In the genomic region with DNA sequence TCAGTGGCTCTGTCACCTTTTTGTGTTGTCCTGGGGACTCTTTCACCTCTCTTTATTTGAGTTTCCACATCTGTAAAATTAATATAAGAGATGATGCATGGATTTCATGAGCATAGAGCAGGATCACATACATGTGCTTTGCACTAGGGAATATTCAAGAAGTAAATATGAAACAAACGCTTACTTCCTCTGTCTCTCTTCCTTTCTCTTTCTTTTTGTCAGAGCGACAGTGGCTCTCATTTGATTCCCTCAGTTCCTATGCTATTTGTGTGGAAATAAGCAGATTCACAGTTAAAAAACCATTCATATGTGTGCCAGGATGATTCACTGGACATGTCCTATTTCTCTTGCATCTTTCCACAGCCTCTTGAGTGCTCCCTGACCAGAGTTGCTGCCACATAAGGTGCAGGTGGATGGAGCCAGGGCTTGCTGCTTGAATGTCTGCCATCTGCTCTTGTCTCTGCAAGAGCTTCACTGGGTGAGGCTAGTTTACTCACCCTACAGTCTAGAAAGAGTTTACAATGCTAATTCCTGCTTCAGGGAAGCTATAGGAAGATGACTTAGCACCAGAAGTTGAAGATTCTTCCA, we compare ENCODE assay signal across 9 cellular contexts.
DNase-seq lines count a peak whose midpoint lies in the region; ATAC-seq lines count a peak whose summit lies in the region.
"Had no signal": no experiment of that assay in that cellular context is flagged by ENCODE, and none has a peak within 500 bp of the region (broad histone marks: within the 10 kb centered on the region; RNA-seq: fewer than 3 reads in every experiment).

No MANE protein-coding gene starts in this region.

- peak overlapping the region; percentile 92; the same call in 1 of the 2 replicates for H3K27ac ChIP-seq in ACC112 (ENCODE audit: low read depth, low read length)
- H3K27ac ChIP-seq in Karpas-422 (ENCODE audit: low read length): no peak overlapping the region

- H3K27me3 Mint-ChIP-seq in activated T-helper 17 cell treated with anti-CD3 and anti-CD28 coated beads, Interleukin-2, amount 50 U/mL, for 72 hours: no peaks in the 10 kb centered on the region

- H3K4me1 Mint-ChIP-seq in activated T-helper 17 cell treated with anti-CD3 and anti-CD28 coated beads, Interleukin-2, amount 50 U/mL, for 72 hours: peaks cover 41% of the 10 kb centered on the region

- no peaks in the 10 kb centered on the region for H3K79me2 ChIP-seq in ACC112 (ENCODE audit: control insufficient read depth, insufficient read depth, low read length, unreplicated experiment)
- H3K79me2 ChIP-seq in Karpas-422 (ENCODE audit: low read length): no peaks in the 10 kb centered on the region

- H3K9me3 ChIP-seq in Karpas-422 (ENCODE audit: low read length): no peaks in the 10 kb centered on the region

- H3K4me2 ChIP-seq in Karpas-422 (ENCODE audit: low read depth, low read length, poor library complexity, severe bottlenecking): no peak overlapping the region

- H3K9ac ChIP-seq in Karpas-422 (ENCODE audit: low read length): no peak overlapping the region

- H3K9me2 ChIP-seq in Karpas-422 (replicated peaks; ENCODE audit: insufficient read depth, low read length): no peaks in the 10 kb centered on the region

- no peaks in the 10 kb centered on the region for H3K36me3 Mint-ChIP-seq in activated T-helper 17 cell treated with anti-CD3 and anti-CD28 coated beads, Interleukin-2, amount 50 U/mL, for 72 hours (ENCODE audit: low read depth)

- no peaks in the 10 kb centered on the region for H4K20me1 ChIP-seq in Karpas-422 (ENCODE audit: insufficient read depth, low read depth, low read length)

- ATAC-seq in GM19035 (IDR thresholded peaks at IDR 0.05; ENCODE audit: unreplicated experiment) (peak; percentile 70), HG03103 (IDR thresholded peaks at IDR 0.05; ENCODE audit: low read depth, unreplicated experiment) (peak; percentile 48)
- ATAC-seq in activated T-helper 17 cell treated with anti-CD3 and anti-CD28 coated beads, Interleukin-2, amount 50 U/mL, for 72 hours (replicated peaks): peak; percentile 29

- peak overlapping the region; percentile 2 for H2AFZ ChIP-seq in ACC112 (ENCODE audit: low read length, unreplicated experiment)
- H2AFZ ChIP-seq in Karpas-422 (ENCODE audit: low read length): no peak overlapping the region

- no peak for DNase-seq in SHP77 treated with DMSO at 0.1 percent for 48 hours (lab: John Stamatoyannopoulos, UW)
- no peak for DNase-seq in mucosa of gallbladder (ENCODE audit: low spot score)
- DNase-seq in Karpas-422: no peak
- DNase-seq in activated CD4-positive, alpha-beta T cell treated with anti-CD3 and anti-CD28 coated beads for 1 hour: no peak
- DNase-seq: erythroblast had no signal

- H3K4me3 Mint-ChIP-seq in activated T-helper 17 cell treated with anti-CD3 and anti-CD28 coated beads, Interleukin-2, amount 50 U/mL, for 72 hours: peak overlapping the region; percentile 86

- H3K36me3 ChIP-seq in ACC112 (ENCODE audit: insufficient read depth, low read length) (no peaks in the 10 kb centered on the region), Karpas-422 (ENCODE audit: insufficient read depth, low read length) (no peaks in the 10 kb centered on the region)

- peaks cover 7% of the 10 kb centered on the region for H3K9me3 Mint-ChIP-seq in activated T-helper 17 cell treated with anti-CD3 and anti-CD28 coated beads, Interleukin-2, amount 50 U/mL, for 72 hours

- H3K27ac Mint-ChIP-seq in activated T-helper 17 cell treated with anti-CD3 and anti-CD28 coated beads, Interleukin-2, amount 50 U/mL, for 72 hours: peak overlapping the region; percentile 94

- no peaks in the 10 kb centered on the region for H3K27me3 ChIP-seq in ACC112 (ENCODE audit: insufficient read depth, low read length)
- H3K27me3 ChIP-seq in Karpas-422 (ENCODE audit: low read length): no peaks in the 10 kb centered on the region

- H3K4me3 ChIP-seq in ACC112 (ENCODE audit: low read depth, low read length) (no peak overlapping the region), Karpas-422 (ENCODE audit: low read length) (no peak overlapping the region)

- peaks cover 35% of the 10 kb centered on the region for H3K4me1 ChIP-seq in ACC112 (ENCODE audit: control insufficient read depth, insufficient read depth, low read length, unreplicated experiment)
- no peaks in the 10 kb centered on the region for H3K4me1 ChIP-seq in Karpas-422 (ENCODE audit: low read length)
